Comparison of ENCODE assay signal across 8 cellular contexts in genomic region chr2:19901458-19902271, GRCh38. TPM values are rescaled to one million over a fixed set of nuclear protein-coding genes. Genes with fewer than 3 reads are reported as not detected.
A peak's percentile ranks its signal among the peaks of the same experiment; 100 is the strongest.
DNase-seq lines count a peak whose midpoint lies in the region; ATAC-seq and TF ChIP-seq lines count a peak whose summit lies in the region.

TSS of gene TTC32 (minus strand) at chr2:19901983. CDS start at chr2:19901854, 129 bp downstream.

- peaks cover 19% of the 10 kb centered on the region for H3K27me3 Mint-ChIP-seq in activated CD4-positive, alpha-beta T cell treated with anti-CD3 and anti-CD28 coated beads, Interleukin-2, amount 10 ng/mL, durations not matched to agents 7 days and 5 days

- peaks cover 4% of the 10 kb centered on the region for H3K9me3 Mint-ChIP-seq in activated CD4-positive, alpha-beta T cell treated with anti-CD3 and anti-CD28 coated beads, Interleukin-2, amount 10 ng/mL, durations not matched to agents 7 days and 5 days

- peak; percentile 87 for ATAC-seq in GM19372 (IDR thresholded peaks at IDR 0.05; ENCODE audit: low read depth, unreplicated experiment)
- ATAC-seq in HG03521 (IDR thresholded peaks at IDR 0.05; ENCODE audit: unreplicated experiment) = peak; percentile 84
- peak; percentile 88 for ATAC-seq in left lobe of liver

- H3K36me3 Mint-ChIP-seq in activated CD4-positive, alpha-beta T cell treated with anti-CD3 and anti-CD28 coated beads, Interleukin-2, amount 10 ng/mL, durations not matched to agents 7 days and 5 days (ENCODE audit: low read depth) = peaks cover 25% of the 10 kb centered on the region

- TF ChIP-seq CTCF in C4-2B (conservative IDR thresholded peaks at IDR 0.05) = no peak

- peak within 1 kb of the TSS; percentile 96 for H3K27ac Mint-ChIP-seq in activated CD4-positive, alpha-beta T cell treated with anti-CD3 and anti-CD28 coated beads, Interleukin-2, amount 10 ng/mL, durations not matched to agents 7 days and 5 days

- peaks cover 35% of the 10 kb centered on the region for H3K4me1 Mint-ChIP-seq in activated CD4-positive, alpha-beta T cell treated with anti-CD3 and anti-CD28 coated beads, Interleukin-2, amount 10 ng/mL, durations not matched to agents 7 days and 5 days

- peak within 1 kb of the TSS; percentile 88 for H3K4me3 Mint-ChIP-seq in activated CD4-positive, alpha-beta T cell treated with anti-CD3 and anti-CD28 coated beads, Interleukin-2, amount 10 ng/mL, durations not matched to agents 7 days and 5 days

- peak within 1 kb of the TSS; percentile 93 for H3K27ac ChIP-seq in C4-2B

- DNase-seq in NCI-H69 (lab: John Stamatoyannopoulos, UW) (peak; percentile 88), cortex of kidney (lab: John Stamatoyannopoulos, UW) (peak; percentile 64), left lobe of liver (ENCODE audit: low spot score) (peak; percentile 96)
- peak; percentile 95 for DNase-seq in activated CD4-positive, alpha-beta T cell treated with anti-CD3 and anti-CD28 coated beads, Interleukin-2, amount 10 ng/mL, durations not matched to agents 7 days and 5 days
- peak; percentile 89 to 92 for DNase-seq in stimulated activated CD4-positive, alpha-beta T cell treated with anti-CD3 and anti-CD28 coated beads, Interleukin-2, amount 100 ng/mL, for 24 hours

- POLR2A ChIA-PET in activated CD4-positive, alpha-beta T cell treated with anti-CD3 and anti-CD28 coated beads, Interleukin-2, amount 10 ng/mL, durations not matched to agents 7 days and 5 days (lab: Charles Lee) = interaction anchor here (0.8 kb wide), 1 partner anchor 141 kb away, joined by 7 read pairs; no protein-coding TSS in a partner anchor

- CTCF ChIA-PET in activated CD4-positive, alpha-beta T cell treated with anti-CD3 and anti-CD28 coated beads, Interleukin-2, amount 10 ng/mL, durations not matched to agents 7 days and 5 days (lab: Charles Lee) = no interaction called here

RNA-seq across cellular contexts. Expression of gene TTC32, which starts in this region (rescaled TPM):
- total RNA-seq in activated CD4-positive, alpha-beta T cell treated with anti-CD3 and anti-CD28 coated beads, Interleukin-2, amount 10 ng/mL, durations not matched to agents 7 days and 5 days = 10 to 100 TPM; 24.8 to 24.9 TPM
- total RNA-seq in left lobe of liver = 4.9 TPM

Comparison
In these comparisons a context has a peak if more than half of its experiments do, and no peak if none do; other contexts are left out.
1. Peak in every context shown above with its lines: DNase-seq, ATAC-seq and H3K27ac ChIP-seq.